8 cellular contexts compared by ENCODE assay signal in genomic region chr7:104156842-104157277, GRCh38. TPM values are rescaled to one million over a fixed set of nuclear protein-coding genes. Genes with fewer than 3 reads are reported as not detected.
DNase-seq lines count a peak whose midpoint lies in the region; ATAC-seq and TF ChIP-seq lines count a peak whose summit lies in the region.

No MANE protein-coding gene starts in this region.

- H3K4me3 ChIP-seq in hepatocyte (no peak overlapping the region), mucosa of descending colon (no peak overlapping the region)

- no peaks in the 10 kb centered on the region for H3K36me3 ChIP-seq in hepatocyte (replicated peaks; ENCODE audit: insufficient read depth, low read depth)
- H3K36me3 ChIP-seq in mucosa of descending colon (ENCODE audit: low read depth): no peaks in the 10 kb centered on the region

- TF ChIP-seq CTCF in hepatocyte (IDR thresholded peaks at IDR 0.05; ENCODE audit: poor library complexity) (peak; percentile 78), mucosa of descending colon (IDR thresholded peaks at IDR 0.05) (no peak)

- ATAC-seq in HG03520 (IDR thresholded peaks at IDR 0.05; ENCODE audit: unreplicated experiment) (no peak), mucosa of descending colon (no peak)

- H4K20me1 ChIP-seq in hepatocyte (ENCODE audit: insufficient read depth, poor library complexity, severe bottlenecking): no peaks in the 10 kb centered on the region

- H3K36me3 Mint-ChIP-seq in immature natural killer cell: peaks cover 3 to 12% (median 4%) of the 10 kb centered on the region in 3 donors

- DNase-seq in EL (peak; percentile 14), M059J (ENCODE audit: low read depth) (peak; percentile 32), SKM-1 (lab: John Stamatoyannopoulos, UW; ENCODE audit: unreplicated experiment) (peak; percentile 15), hepatocyte (ENCODE audit: low spot score) (peak; percentile 45), mucosa of descending colon (no peak), immature natural killer cell (no peak), HPDE6-E6E7 (ENCODE audit: extremely low spot score) (no peak)

- no peaks in the 10 kb centered on the region for H3K4me1 Mint-ChIP-seq in immature natural killer cell

- no peak overlapping the region for H3K27ac Mint-ChIP-seq in immature natural killer cell

- H3K79me2 ChIP-seq in hepatocyte: no peaks in the 10 kb centered on the region

- WGBS in hepatocyte (ENCODE audit: low lambda C conversion rate, missing lambda C conversion rate): 9% methylated on average over 2 of the region's 2 CpGs

- intact Hi-C loops in mucosa of descending colon (cut with DNase I, micrococcal nuclease): loop anchor here in 1 of 2 donors (5.0 kb wide), 1 partner anchor 580 kb away; no protein-coding TSS in a partner anchor

- H3K9me3 ChIP-seq in hepatocyte (ENCODE audit: low read depth): no peaks in the 10 kb centered on the region
- H3K9me3 ChIP-seq in mucosa of descending colon: no peaks in the 10 kb centered on the region

- no peaks in the 10 kb centered on the region for H3K9me2 ChIP-seq in hepatocyte (replicated peaks; ENCODE audit: insufficient read depth)

- H3K4me3 Mint-ChIP-seq in immature natural killer cell: no peak overlapping the region

- no peak overlapping the region for H3K4me2 ChIP-seq in hepatocyte

- peaks cover 0 to 5% (median 0%) of the 10 kb centered on the region in 3 donors for H3K27me3 Mint-ChIP-seq in immature natural killer cell (ENCODE audit: low read depth in 3 of 3)

- H3K27me3 ChIP-seq in hepatocyte: no peaks in the 10 kb centered on the region

- no peaks in the 10 kb centered on the region for H3K4me1 ChIP-seq in hepatocyte (ENCODE audit: insufficient read depth)
- H3K4me1 ChIP-seq in mucosa of descending colon (ENCODE audit: low read depth): no peaks in the 10 kb centered on the region

- no peaks in the 10 kb centered on the region for H3K9me3 Mint-ChIP-seq in immature natural killer cell

- no peak overlapping the region for H3K27ac ChIP-seq in hepatocyte

- H2AFZ ChIP-seq in hepatocyte: no peak overlapping the region

RNA-seq across cellular contexts. Expression of gene ORC5, which starts 51.0 kb away (rescaled TPM):
- total RNA-seq in M059J (2014; rRNA removed; shearing (Covaris generic)): 55.6 and 118 TPM in 2 replicates
- total RNA-seq in hepatocyte: 9.1 and 11.9 TPM in 2 replicates
- polyA plus RNA-seq in hepatocyte: 5.5 and 6.7 TPM in 2 replicates
- total RNA-seq in mucosa of descending colon: 10 to 100 TPM; 14.9 to 17.6 (median 15.5) TPM
- polyA plus RNA-seq in immature natural killer cell: 10 to 100 TPM; 15.5 to 27.7 (median 16.9) TPM

Comparison
In these comparisons a context has a peak if more than half of its experiments do, and no peak if none do; other contexts are left out.
1. DNase-seq: peak in EL (single experiment), M059J (single experiment), SKM-1 (single experiment) and hepatocyte (single experiment); none in mucosa of descending colon (0 of 3), immature natural killer cell (0 of 3) and HPDE6-E6E7 (single experiment).